In genomic region chr10:119375574-119376265, GRCh38 we compare ENCODE assay signal across 13 cellular contexts.
DNase-seq lines count a peak whose midpoint lies in the region; ATAC-seq and TF ChIP-seq lines count a peak whose summit lies in the region.
"Had no signal": no experiment of that assay in that cellular context is flagged by ENCODE, and none has a peak within 500 bp of the region (broad histone marks: within the 10 kb centered on the region; RNA-seq: fewer than 3 reads in every experiment).

No MANE protein-coding gene starts in this region.

- peak overlapping the region; percentile 17 for H3K27ac Mint-ChIP-seq in nephron progenitor cell
- H3K27ac Mint-ChIP-seq: activated T-cell treated with anti-CD3 and anti-CD28 coated beads, Interleukin-2, amount 50 U/mL, for 24 hours had no signal

- peaks cover 8% of the 10 kb centered on the region for H3K36me3 Mint-ChIP-seq in nephron progenitor cell (ENCODE audit: low read depth)

- H3K4me1 Mint-ChIP-seq in nephron progenitor cell = peaks cover 84% of the 10 kb centered on the region

- H3K4me3 Mint-ChIP-seq in nephron progenitor cell = peak overlapping the region; percentile 0
- H3K4me3 Mint-ChIP-seq: activated T-cell treated with anti-CD3 and anti-CD28 coated beads, Interleukin-2, amount 50 U/mL, for 24 hours; central memory CD8-positive, alpha-beta T cell had no signal

- DNase-seq in AG10803 (ENCODE audit: low read depth) = peak; percentile 86
- peak; percentile 65 for DNase-seq in NCI-H69 (lab: John Stamatoyannopoulos, UW)
- peak; percentile 41 for DNase-seq in fibroblast of peridontal ligament (ENCODE audit: extremely low read depth)
- DNase-seq in nephron progenitor cell = peak; percentile 38
- DNase-seq in HCEC 1CT = no peak
- no peak for DNase-seq in NOMO-1 (lab: John Stamatoyannopoulos, UW; ENCODE audit: unreplicated experiment in 2 of 2)
- DNase-seq in NCI-H146 treated with DMSO at 0.1 percent for 48 hours (lab: John Stamatoyannopoulos, UW; ENCODE audit: unreplicated experiment) = no peak
- DNase-seq: activated T-cell treated with anti-CD3 and anti-CD28 coated beads, Interleukin-2, amount 50 U/mL, for 24 hours; NCI-H1436 treated with DMSO at 0.1 percent for 48 hours; PC-9 had no signal

- no peak for ATAC-seq in GM21526 (IDR thresholded peaks at IDR 0.05; ENCODE audit: low FRiP score, unreplicated experiment)

- TF ChIP-seq CTCF in AG10803 (conservative IDR thresholded peaks at IDR 0.05; ENCODE audit: low read length) (no peak), nephron progenitor cell (IDR thresholded peaks at IDR 0.05) (no peak)

- no peaks in the 10 kb centered on the region for H3K9me3 Mint-ChIP-seq in nephron progenitor cell
- H3K9me3 Mint-ChIP-seq: activated T-cell treated with anti-CD3 and anti-CD28 coated beads, Interleukin-2, amount 50 U/mL, for 24 hours; central memory CD8-positive, alpha-beta T cell had no signal

- no peak overlapping the region for H3K4me3 ChIP-seq in AG10803 (ENCODE audit: low read length)
- H3K4me3 ChIP-seq: BLaER1 treated with 17β-estradiol and CSF1 and Interleukin-3, amounts not matched to agents 10 nM and 100 nM; PC-9 had no signal

- peaks cover 2% of the 10 kb centered on the region for H3K27me3 Mint-ChIP-seq in nephron progenitor cell (ENCODE audit: low read depth, poor library complexity)
- H3K27me3 Mint-ChIP-seq: activated T-cell treated with anti-CD3 and anti-CD28 coated beads, Interleukin-2, amount 50 U/mL, for 24 hours; central memory CD8-positive, alpha-beta T cell had no signal

Comparison
In these comparisons a context has a peak if more than half of its experiments do, and no peak if none do; other contexts are left out.
1. DNase-seq: peak in AG10803 (single experiment), NCI-H69 (single experiment), fibroblast of peridontal ligament (single experiment) and nephron progenitor cell (single experiment); none in HCEC 1CT (single experiment), NOMO-1 (0 of 2) and NCI-H146 treated with DMSO at 0.1 percent for 48 hours (single experiment).